ENCODE assay signal across 9 cellular contexts in genomic region chr6:81997091-81997926, GRCh38.
A peak's percentile ranks its signal among the peaks of the same experiment; 100 is the strongest.
DNase-seq lines count a peak whose midpoint lies in the region; ATAC-seq and TF ChIP-seq lines count a peak whose summit lies in the region.
"Had no signal": no experiment of that assay in that cellular context is flagged by ENCODE, and none has a peak within 500 bp of the region (broad histone marks: within the 10 kb centered on the region; RNA-seq: fewer than 3 reads in every experiment).

No MANE protein-coding gene starts in this region.

- peaks cover 49% of the 10 kb centered on the region for H3F3A ChIP-seq in SK-N-SH (replicated peaks; ENCODE audit: insufficient read depth)

- no peaks in the 10 kb centered on the region for H3K36me3 ChIP-seq in SK-N-SH (replicated peaks in 1 of 2; ENCODE audit: control insufficient read depth in 1 of 2, insufficient read depth in 2 of 2, low read length in 1 of 2)
- H3K36me3 ChIP-seq in Peyer's patch, result no peaks in the 10 kb centered on the region

- H3K27me3 ChIP-seq in SK-N-SH (ENCODE audit: insufficient read depth) (no peaks in the 10 kb centered on the region), Peyer's patch (no peaks in the 10 kb centered on the region)

- POLR2A ChIA-PET in SK-N-SH (lab: Yijun Ruan, JAX), result no interaction called here

- DNase-seq in SK-N-SH (no peak), mesothelial cell of epicardium (ENCODE audit: low spot score in 2 of 2, unreplicated experiment in 2 of 2) (no peak), Peyer's patch (no peak), NCI-H1048 (lab: John Stamatoyannopoulos, UW) (no peak)
- DNase-seq: activated B cell treated with CpG ODN at 0.5 μM for 24 hours had no signal

- H4K20me1 ChIP-seq in SK-N-SH (ENCODE audit: insufficient read depth), result no peaks in the 10 kb centered on the region

- H3K4me2 ChIP-seq in SK-N-SH, result peak overlapping the region; percentile 22; the same call in 1 of the 2 replicates

- no peaks in the 10 kb centered on the region for H3K9me2 ChIP-seq in SK-N-SH

- H3K9me3 ChIP-seq in SK-N-SH (no peaks in the 10 kb centered on the region), Peyer's patch (no peaks in the 10 kb centered on the region)

- WGBS in SK-N-SH (ENCODE audit: low lambda C conversion rate), result 41% methylated on average over 4 of the region's 4 CpGs

- CTCF ChIA-PET in SK-N-SH (lab: Yijun Ruan, JAX), result no interaction called here

- TF ChIP-seq RAD21 in SK-N-SH (IDR thresholded peaks at IDR 0.05; ENCODE audit: low read length), result no peak

- no peaks in the 10 kb centered on the region for H3K79me2 ChIP-seq in SK-N-SH (ENCODE audit: insufficient read depth)

- no peaks in the 10 kb centered on the region for H3K27me3 Mint-ChIP-seq in mesothelial cell of epicardium (ENCODE audit: low read depth)
- H3K27me3 Mint-ChIP-seq: activated B cell treated with CpG ODN at 0.5 μM for 24 hours had no signal

- H3K9ac ChIP-seq in SK-N-SH, result peak overlapping the region; percentile 69

- peak overlapping the region; percentile 55 to 96; a peak in 3 of 4 replicates for H3K27ac ChIP-seq in SK-N-SH (ENCODE audit: low read depth in 2 of 2, low read length in 1 of 2)
- H3K27ac ChIP-seq in Peyer's patch, result no peak overlapping the region

- no peak for TF ChIP-seq POLR2A in Peyer's patch (IDR thresholded peaks at IDR 0.05)

- peaks cover 4% of the 10 kb centered on the region for H3K9me3 Mint-ChIP-seq in mesothelial cell of epicardium
- H3K9me3 Mint-ChIP-seq: activated B cell treated with CpG ODN at 0.5 μM for 24 hours had no signal

- ATAC-seq in GM18511 (IDR thresholded peaks at IDR 0.05; ENCODE audit: unreplicated experiment) (peak; percentile 90), HG02759 (IDR thresholded peaks at IDR 0.05; ENCODE audit: unreplicated experiment) (peak; percentile 57), HG02981 (IDR thresholded peaks at IDR 0.05; ENCODE audit: unreplicated experiment) (no peak), HG03139 (IDR thresholded peaks at IDR 0.05; ENCODE audit: unreplicated experiment) (no peak)

- TF ChIP-seq CTCF in SK-N-SH (IDR thresholded peaks at IDR 0.05), result no peak
- TF ChIP-seq CTCF in mesothelial cell of epicardium (IDR thresholded peaks at IDR 0.05; ENCODE audit: unreplicated experiment), result no peak
- TF ChIP-seq CTCF in Peyer's patch (IDR thresholded peaks at IDR 0.05), result no peak

- peak overlapping the region; percentile 65; the same call in 1 of the 2 replicates for H2AFZ ChIP-seq in SK-N-SH (ENCODE audit: low read depth)

- no peak overlapping the region for H3K4me3 Mint-ChIP-seq in mesothelial cell of epicardium
- H3K4me3 Mint-ChIP-seq: activated B cell treated with CpG ODN at 0.5 μM for 24 hours had no signal

- peak in 1 of 2 experiments; percentile 51; a peak in 1 of 4 replicates for TF ChIP-seq EP300 in SK-N-SH (IDR thresholded peaks at IDR 0.05; ENCODE audit: borderline replicate concordance in 1 of 2, low read depth in 1 of 2, low read length in 1 of 2)

- H3K27ac Mint-ChIP-seq in mesothelial cell of epicardium, result peak overlapping the region; percentile 84
- H3K27ac Mint-ChIP-seq: activated B cell treated with CpG ODN at 0.5 μM for 24 hours had no signal

- H3K4me1 ChIP-seq in SK-N-SH (ENCODE audit: control insufficient read depth in 1 of 2, insufficient read depth in 2 of 2, low read depth in 1 of 2, low read length in 1 of 2) (peaks cover 0 to 54% of the 10 kb centered on the region in 2 experiments; a peak in 3 of 4 replicates), Peyer's patch (no peaks in the 10 kb centered on the region)

- H3K4me3 ChIP-seq in SK-N-SH (ENCODE audit: low read depth in 2 of 2, low read length in 1 of 2), result no peak overlapping the region
- H3K4me3 ChIP-seq in Peyer's patch, result no peak overlapping the region

- peaks cover 18% of the 10 kb centered on the region for H3K4me1 Mint-ChIP-seq in mesothelial cell of epicardium
- H3K4me1 Mint-ChIP-seq: activated B cell treated with CpG ODN at 0.5 μM for 24 hours had no signal

- H3K36me3 Mint-ChIP-seq in mesothelial cell of epicardium, result no peaks in the 10 kb centered on the region

TF ChIP-seq in SK-N-SH, 30 proteins besides CTCF, POLR2A, EP300 and RAD21:
- TF ChIP-seq TEAD4 (IDR thresholded peaks at IDR 0.05; ENCODE audit: borderline replicate concordance, insufficient read depth) (no peak), MAX (IDR thresholded peaks at IDR 0.05; ENCODE audit: low read depth) (no peak), PBX3 (IDR thresholded peaks at IDR 0.05) (no peak; the same call in 1 of the 2 replicates), YY1 (IDR thresholded peaks at IDR 0.05; ENCODE audit: low read depth) (no peak; the same call in 1 of the 2 replicates), JUND (IDR thresholded peaks at IDR 0.05) (peak; percentile 49), TCF12 (IDR thresholded peaks at IDR 0.05) (peak; percentile 72), FOXM1 (IDR thresholded peaks at IDR 0.05; ENCODE audit: low read depth) (0 out of 2 replicates have a peak, but pooled peaks have one; percentile 9), SMC3 (IDR thresholded peaks at IDR 0.05; ENCODE audit: low read depth, low read length) (no peak), ELF1 (IDR thresholded peaks at IDR 0.05) (no peak), GABPA (IDR thresholded peaks at IDR 0.05; ENCODE audit: low read depth) (no peak), SIN3A (IDR thresholded peaks at IDR 0.05; ENCODE audit: borderline replicate concordance, low read depth, low read length) (no peak), TAF1 (IDR thresholded peaks at IDR 0.05; ENCODE audit: borderline replicate concordance, low read depth, low read length) (no peak), FOSL2 (IDR thresholded peaks at IDR 0.05; ENCODE audit: borderline replicate concordance, low read depth) (peak; percentile 61), MEF2A (IDR thresholded peaks at IDR 0.05; ENCODE audit: borderline replicate concordance, low read depth) (no peak), EZH2phosphoT487 (IDR thresholded peaks at IDR 0.05; ENCODE audit: borderline replicate concordance, low read depth) (no peak), REST (IDR thresholded peaks at IDR 0.05; ENCODE audit: low read depth, low read length) (no peak), USF2 (IDR thresholded peaks at IDR 0.05; ENCODE audit: borderline replicate concordance, low read depth, low read length) (no peak)
- TF ChIP-seq, protein P1, sequence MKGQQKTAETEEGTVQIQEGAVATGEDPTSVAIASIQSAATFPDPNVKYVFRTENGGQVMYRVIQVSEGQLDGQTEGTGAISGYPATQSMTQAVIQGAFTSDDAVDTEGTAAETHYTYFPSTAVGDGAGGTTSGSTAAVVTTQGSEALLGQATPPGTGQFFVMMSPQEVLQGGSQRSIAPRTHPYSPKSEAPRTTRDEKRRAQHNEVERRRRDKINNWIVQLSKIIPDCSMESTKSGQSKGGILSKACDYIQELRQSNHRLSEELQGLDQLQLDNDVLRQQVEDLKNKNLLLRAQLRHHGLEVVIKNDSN (IDR thresholded peaks at IDR 0.05; ENCODE audit: borderline replicate concordance, low read depth), result no peak
TF ChIP-seq in SK-N-SH: peak in this region for 4.

Comparison
In these comparisons a context has a peak if more than half of its experiments do, and no peak if none do; other contexts are left out.
1. ATAC-seq: peak in GM18511 (single experiment) and HG02759 (single experiment); none in HG02981 (single experiment) and HG03139 (single experiment).
2. H3K27ac ChIP-seq: peak in SK-N-SH (2 of 2); none in Peyer's patch (0 of 4).